11 cellular contexts compared by ENCODE assay signal in genomic region chr12:109910969-109911348, GRCh38. TPM values are rescaled to one million over a fixed set of nuclear protein-coding genes. Genes with fewer than 3 reads are reported as not detected.
DNase-seq lines count a peak whose midpoint lies in the region; ATAC-seq, FAIRE-seq and TF ChIP-seq lines count a peak whose summit lies in the region.
"Had no signal": no experiment of that assay in that cellular context is flagged by ENCODE, and none has a peak within 500 bp of the region (broad histone marks: within the 10 kb centered on the region; RNA-seq: fewer than 3 reads in every experiment).

No MANE protein-coding gene starts in this region.

- no peak overlapping the region for H3K4me3 Mint-ChIP-seq in astrocyte (ENCODE audit: unreplicated experiment)
- H3K4me3 Mint-ChIP-seq in natural killer cell treated with Interleukin-12 subunit alpha and Interleukin-12 subunit beta and Interleukin-15 and Interleukin-18, amount 100 ng/mL, for 72 hours = no peak overlapping the region
- H3K4me3 Mint-ChIP-seq: brain had no signal

- no peak overlapping the region for H3K9ac ChIP-seq in astrocyte (ENCODE audit: low read length)

- H3K27me3 Mint-ChIP-seq in astrocyte (ENCODE audit: low read depth, unreplicated experiment) = no peaks in the 10 kb centered on the region
- no peaks in the 10 kb centered on the region for H3K27me3 Mint-ChIP-seq in natural killer cell treated with Interleukin-12 subunit alpha and Interleukin-12 subunit beta and Interleukin-15 and Interleukin-18, amount 100 ng/mL, for 72 hours
- H3K27me3 Mint-ChIP-seq: brain had no signal

- H3K36me3 ChIP-seq in astrocyte (ENCODE audit: insufficient read depth, low read length) = peaks cover 40% of the 10 kb centered on the region
- peaks cover 0 to 98% of the 10 kb centered on the region in 2 donors for H3K36me3 ChIP-seq in gastrocnemius medialis

- no peak overlapping the region for H3K4me3 ChIP-seq in astrocyte (ENCODE audit: insufficient read depth, low read depth, low read length)
- no peak overlapping the region for H3K4me3 ChIP-seq in gastrocnemius medialis
- H3K4me3 ChIP-seq: skin epidermis had no signal

- in situ Hi-C loops in KBM-7 (cut with MboI; ENCODE audit: low pct_unique_long_range_greater_than_20kb, low sequenced_read_pairs) (no loop called here), gastrocnemius medialis (cut with MboI; ENCODE audit: low sequenced_read_pairs in 4 of 4) (no loop called here)

- H3K27ac Mint-ChIP-seq in astrocyte (ENCODE audit: unreplicated experiment) = no peak overlapping the region
- no peak overlapping the region for H3K27ac Mint-ChIP-seq in natural killer cell treated with Interleukin-12 subunit alpha and Interleukin-12 subunit beta and Interleukin-15 and Interleukin-18, amount 100 ng/mL, for 72 hours
- H3K27ac Mint-ChIP-seq: brain had no signal

- intact Hi-C loops in gastrocnemius medialis (cut with DNase I; ENCODE audit: low total_unique reads) = no loop called here

- H3K27ac ChIP-seq in astrocyte (ENCODE audit: low read depth, low read length) (no peak overlapping the region), gastrocnemius medialis (no peak overlapping the region)
- H3K27ac ChIP-seq: skin epidermis had no signal

- no peaks in the 10 kb centered on the region for H3K79me2 ChIP-seq in astrocyte (ENCODE audit: insufficient read depth, low read length)

- H4K20me1 ChIP-seq in astrocyte (ENCODE audit: insufficient read depth, low read length) = no peaks in the 10 kb centered on the region

- ATAC-seq in natural killer cell treated with Interleukin-12 subunit alpha and Interleukin-12 subunit beta and Interleukin-15 and Interleukin-18, amount 100 ng/mL, for 72 hours = peak; percentile 46 to 67
- no peak for ATAC-seq in gastrocnemius medialis

- FAIRE-seq in astrocyte (lab: Jason Lieb, UNC) = no peak
- FAIRE-seq: A204.1 had no signal

- DNase-seq in DMS 273 (lab: John Stamatoyannopoulos, UW; ENCODE audit: unreplicated experiment) = peak; percentile 48
- DNase-seq in DMS 273 treated with DMSO at 0.1 percent for 48 hours (lab: John Stamatoyannopoulos, UW) = no peak
- peak; percentile 57 for DNase-seq in KBM-7
- peak; percentile 2 for DNase-seq in astrocyte (ENCODE audit: low read depth)
- no peak for DNase-seq in natural killer cell treated with Interleukin-12 subunit alpha and Interleukin-12 subunit beta and Interleukin-15 and Interleukin-18, amount 100 ng/mL, for 72 hours (ENCODE audit: low spot score)
- DNase-seq in middle frontal gyrus (ENCODE audit: extremely low spot score, low spot score) = no peak
- DNase-seq in gastrocnemius medialis = no peak
- DNase-seq in activated gamma-delta T cell (lab: John Stamatoyannopoulos, UW) = no peak

- no peaks in the 10 kb centered on the region for H3K9me3 ChIP-seq in astrocyte (ENCODE audit: insufficient read depth, low read depth, low read length)
- H3K9me3 ChIP-seq in gastrocnemius medialis = no peaks in the 10 kb centered on the region

- H3K27me3 ChIP-seq in astrocyte (ENCODE audit: insufficient read depth, low read length) = no peaks in the 10 kb centered on the region
- H3K27me3 ChIP-seq in gastrocnemius medialis = no peaks in the 10 kb centered on the region

- no peak overlapping the region for H2AFZ ChIP-seq in astrocyte (ENCODE audit: low read depth, low read length)

- no peaks in the 10 kb centered on the region for H3K9me3 Mint-ChIP-seq in astrocyte (ENCODE audit: unreplicated experiment)
- H3K9me3 Mint-ChIP-seq in natural killer cell treated with Interleukin-12 subunit alpha and Interleukin-12 subunit beta and Interleukin-15 and Interleukin-18, amount 100 ng/mL, for 72 hours = no peaks in the 10 kb centered on the region
- H3K9me3 Mint-ChIP-seq: brain had no signal

- H3K4me1 ChIP-seq in astrocyte (ENCODE audit: insufficient read depth, low read length) = no peaks in the 10 kb centered on the region
- no peaks in the 10 kb centered on the region for H3K4me1 ChIP-seq in gastrocnemius medialis

- peaks cover 3% of the 10 kb centered on the region for H3K4me1 Mint-ChIP-seq in astrocyte (ENCODE audit: low read depth, unreplicated experiment)
- H3K4me1 Mint-ChIP-seq in natural killer cell treated with Interleukin-12 subunit alpha and Interleukin-12 subunit beta and Interleukin-15 and Interleukin-18, amount 100 ng/mL, for 72 hours (ENCODE audit: low read depth in 2 of 2) = peaks cover 0 to 17% of the 10 kb centered on the region in 2 donors
- H3K4me1 Mint-ChIP-seq: brain had no signal

- TF ChIP-seq CTCF in astrocyte (IDR thresholded peaks at IDR 0.05; ENCODE audit: insufficient read depth, low read depth, low read length) (no peak), gastrocnemius medialis (IDR thresholded peaks at IDR 0.05 in 4 of 5, conservative IDR thresholded peaks at IDR 0.05 in 1 of 5) (no peak)

- TF ChIP-seq POLR2A in gastrocnemius medialis (IDR thresholded peaks at IDR 0.05) = no peak

- H3K4me2 ChIP-seq in astrocyte (ENCODE audit: low read length) = no peak overlapping the region

- peaks cover 23% of the 10 kb centered on the region for H3K36me3 Mint-ChIP-seq in astrocyte (ENCODE audit: low read depth, unreplicated experiment)
- H3K36me3 Mint-ChIP-seq in natural killer cell treated with Interleukin-12 subunit alpha and Interleukin-12 subunit beta and Interleukin-15 and Interleukin-18, amount 100 ng/mL, for 72 hours = peaks cover 27% of the 10 kb centered on the region

RNA-seq across cellular contexts. Expression of gene TCHP, which starts 10.9 kb away (rescaled TPM):
- total RNA-seq in astrocyte (6.8 and 8.6 TPM in 2 replicates), gastrocnemius medialis (1 to 10 TPM; 7.3 to 9.4 (median 8.0) TPM)
- 10 to 100 TPM; 20.5 to 31.1 TPM for total RNA-seq in natural killer cell treated with Interleukin-12 subunit alpha and Interleukin-12 subunit beta and Interleukin-15 and Interleukin-18, amount 100 ng/mL, for 72 hours

RNA-seq across cellular contexts. Expression of gene GLTP, which starts 30.6 kb away (rescaled TPM):
- total RNA-seq in astrocyte = 23.5 and 27.1 TPM in 2 replicates
- total RNA-seq in natural killer cell treated with Interleukin-12 subunit alpha and Interleukin-12 subunit beta and Interleukin-15 and Interleukin-18, amount 100 ng/mL, for 72 hours = 10 to 100 TPM; 29.7 to 31.2 TPM
- total RNA-seq in gastrocnemius medialis = 10 to 100 TPM; 18.3 to 34.0 (median 22.4) TPM

Comparison
In these comparisons a context has a peak if more than half of its experiments do, and no peak if none do; other contexts are left out.
1. DNase-seq: peak in DMS 273 (single experiment), KBM-7 (single experiment) and astrocyte (single experiment); none in DMS 273 treated with DMSO at 0.1 percent for 48 hours (single experiment), natural killer cell treated with Interleukin-12 subunit alpha and Interleukin-12 subunit beta and Interleukin-15 and Interleukin-18, amount 100 ng/mL, for 72 hours (single experiment), middle frontal gyrus (single experiment), gastrocnemius medialis (0 of 2) and activated gamma-delta T cell (single experiment).
2. ATAC-seq: peak in natural killer cell treated with Interleukin-12 subunit alpha and Interleukin-12 subunit beta and Interleukin-15 and Interleukin-18, amount 100 ng/mL, for 72 hours (2 of 2); none in gastrocnemius medialis (0 of 2).